Comparison of ENCODE assay signal across 17 cellular contexts in the genomic region with DNA sequence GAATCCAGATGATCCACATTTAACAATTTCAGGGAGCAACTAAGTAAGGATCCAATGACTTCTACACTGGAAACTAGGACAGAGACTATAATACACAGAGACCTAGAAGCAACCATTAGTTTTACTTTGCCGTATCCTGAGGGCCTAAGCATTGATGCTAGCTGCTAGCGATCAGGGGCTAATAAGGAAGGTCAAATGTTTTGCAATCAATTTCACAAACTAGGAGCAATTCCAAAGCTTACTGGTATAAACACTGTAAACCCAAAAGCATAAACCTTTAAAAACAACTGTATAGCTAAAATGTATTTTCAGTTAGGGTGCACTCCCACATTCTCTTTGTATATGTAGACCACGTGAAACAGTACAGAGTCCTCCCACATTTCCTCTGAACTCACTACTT.
"Had no signal": no experiment of that assay in that cellular context is flagged by ENCODE, and none has a peak within 500 bp of the region (broad histone marks: within the 10 kb centered on the region; RNA-seq: fewer than 3 reads in every experiment).

No MANE protein-coding gene starts in this region.

- DNase-seq: effector memory CD4-positive, alpha-beta T cell; heart right ventricle; hypothalamus; kidney glomerular epithelial cell; nucleus accumbens; pancreas; stimulated activated CD4-positive, alpha-beta T cell treated with anti-CD3 and anti-CD28 coated beads, Interleukin-2, amount 100 ng/mL, for 48 hours; stimulated activated naive CD8-positive, alpha-beta T cell treated with anti-CD3 and anti-CD28 coated beads, Interleukin-15, Interleukin-2, amounts not matched to agents 100 U/mL and 50 U/mL, for 24 hours; tibial artery; upper lobe of left lung; uterus had no signal

- H3K9me3 Mint-ChIP-seq: natural killer cell treated with Interleukin-12 subunit alpha and Interleukin-12 subunit beta and Interleukin-15 and Interleukin-18, amount 100 ng/mL, for 72 hours; neural progenitor cell had no signal

- H3K9me3 ChIP-seq: heart right ventricle, pancreas, tibial artery, upper lobe of left lung, uterus had no signal

- H3K4me3 Mint-ChIP-seq: mesothelial cell of epicardium; natural killer cell treated with Interleukin-12 subunit alpha and Interleukin-12 subunit beta and Interleukin-15 and Interleukin-18, amount 100 ng/mL, for 72 hours; neural progenitor cell had no signal

- ATAC-seq: esophagus mucosa; natural killer cell treated with Interleukin-12 subunit alpha and Interleukin-12 subunit beta and Interleukin-15 and Interleukin-18, amount 100 ng/mL, for 72 hours; pancreas; stimulated activated naive CD8-positive, alpha-beta T cell treated with anti-CD3 and anti-CD28 coated beads, Interleukin-15, Interleukin-2, amounts not matched to agents 100 U/mL and 50 U/mL, for 24 hours had no signal

- H3K4me3 ChIP-seq: heart right ventricle, neural progenitor cell, pancreas, smooth muscle cell, tibial artery, upper lobe of left lung, uterus had no signal

- H2AFZ ChIP-seq: neural progenitor cell had no signal

- H3K27ac ChIP-seq: neural progenitor cell, pancreas, tibial artery, uterus had no signal

- H3K9ac ChIP-seq: neural progenitor cell had no signal

- H3K27me3 ChIP-seq: heart right ventricle, neural progenitor cell, pancreas, tibial artery, upper lobe of left lung, uterus had no signal

- H3K4me2 ChIP-seq: neural progenitor cell, smooth muscle cell had no signal

- H3K36me3 ChIP-seq: neural progenitor cell, pancreas, upper lobe of left lung, uterus had no signal

- H3K4me1 ChIP-seq: pancreas, uterus had no signal

- H3K27me3 Mint-ChIP-seq: natural killer cell treated with Interleukin-12 subunit alpha and Interleukin-12 subunit beta and Interleukin-15 and Interleukin-18, amount 100 ng/mL, for 72 hours; progenitor cell of endocrine pancreas had no signal

- H3K36me3 Mint-ChIP-seq: natural killer cell treated with Interleukin-12 subunit alpha and Interleukin-12 subunit beta and Interleukin-15 and Interleukin-18, amount 100 ng/mL, for 72 hours had no signal

- H3K4me1 Mint-ChIP-seq: neural progenitor cell had no signal

- H3K27ac Mint-ChIP-seq: mesothelial cell of epicardium; natural killer cell treated with Interleukin-12 subunit alpha and Interleukin-12 subunit beta and Interleukin-15 and Interleukin-18, amount 100 ng/mL, for 72 hours; neural progenitor cell; progenitor cell of endocrine pancreas had no signal
